ENCODE assay signal across 11 cellular contexts in genomic region chr16:56686758-56687157, GRCh38. TPM values are rescaled to one million over a fixed set of nuclear protein-coding genes. Genes with fewer than 3 reads are reported as not detected.
"Had no signal": no experiment of that assay in that cellular context is flagged by ENCODE, and none has a peak within 500 bp of the region (broad histone marks: within the 10 kb centered on the region; RNA-seq: fewer than 3 reads in every experiment).

No MANE protein-coding gene starts in this region.

- ATAC-seq: GM23338, K562 had no signal

- H3K4me2 ChIP-seq: GM23338 had no signal

- H3K4me3 ChIP-seq: GM23338, K562 had no signal

- H2AFZ ChIP-seq: GM23338 had no signal

- DNase-seq: H9, HCEC 1CT, HFFc6, IMR-90, KG1 had no signal

- FAIRE-seq: H1, H54, K562 had no signal

- H3K27ac ChIP-seq: HL-60 had no signal

RNA-seq across cellular contexts. Expression of gene MT1H, which starts 17.1 kb away (rescaled TPM):
- total RNA-seq: HFFc6, HT1080, IMR-90, K562 had no signal
- polyA plus RNA-seq: IMR-90 had no signal

RNA-seq across cellular contexts. Expression of gene MT1G, which starts 18.9 kb away (rescaled TPM):
- total RNA-seq: IMR-90 had no signal

RNA-seq across cellular contexts. Expression of gene MT1F, which starts 29.0 kb away (rescaled TPM):
- total RNA-seq: HFFc6, HT1080, IMR-90 had no signal

RNA-seq across cellular contexts. Expression of gene MT1B, which starts 35.1 kb away (rescaled TPM):
- total RNA-seq: GM23338, H1, H9, HFFc6, HT1080, IMR-90, K562 had no signal
- polyA plus RNA-seq: GM23338, H1, IMR-90, K562 had no signal
